Comparison of ENCODE assay signal across 31 cellular contexts in the genomic region with DNA sequence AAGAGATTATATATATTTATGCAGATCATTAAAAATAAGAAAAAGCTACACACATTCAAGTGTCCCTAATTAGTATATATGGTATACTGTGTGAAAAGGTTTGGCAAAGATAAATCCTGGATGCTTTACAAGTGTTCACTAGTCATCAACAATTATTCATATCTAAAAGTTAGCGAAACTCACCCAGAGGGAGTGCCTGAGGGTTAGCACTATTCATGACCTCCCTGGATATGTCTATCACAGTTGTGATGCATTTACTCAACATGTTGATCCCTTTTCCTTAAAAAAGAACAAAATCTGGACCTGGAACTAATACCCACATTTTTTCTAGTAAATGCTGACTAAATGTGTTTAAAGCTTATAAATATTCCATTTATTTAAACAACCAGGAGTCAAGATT.
DNase-seq lines count a peak whose midpoint lies in the region; ATAC-seq and TF ChIP-seq lines count a peak whose summit lies in the region.
"Had no signal": no experiment of that assay in that cellular context is flagged by ENCODE, and none has a peak within 500 bp of the region (broad histone marks: within the 10 kb centered on the region; RNA-seq: fewer than 3 reads in every experiment).

No MANE protein-coding gene starts in this region.

- DNase-seq in NCI-H226 (peak; percentile 60), SK-N-MC (ENCODE audit: low read depth, low spot score) (peak; percentile 6), omental fat pad (ENCODE audit: low spot score) (no peak)
- no peak for DNase-seq in activated CD8-positive, alpha-beta memory T cell treated with anti-CD3 and anti-CD28 coated beads, Interleukin-2, amount 50 U/mL, for 4 hours
- DNase-seq: 8988T; ACHN; AML-193; BE2C; C1 segment of cervical spinal cord; Caco-2; Calu3; CD4-positive, alpha-beta memory T cell; CD4-positive, alpha-beta T cell; CD4-positive, CD25-positive, alpha-beta regulatory T cell; CD8-positive, alpha-beta memory T cell; CD8-positive, alpha-beta T cell; COR-L47; DMS 273 treated with DMSO at 0.1 percent for 48 hours; DMS153; DMS53; DMS79; DMS79 treated with DMSO at 0.1 percent for 48 hours; DND-41; EL had no signal

- no peaks in the 10 kb centered on the region for H3K36me3 ChIP-seq in SK-N-MC (ENCODE audit: insufficient read depth, low read length)
- H3K36me3 ChIP-seq: BE2C; BLaER1; BLaER1 treated with 17β-estradiol and CSF1 and Interleukin-3, amounts not matched to agents 10 nM and 100 nM had no signal

- TF ChIP-seq CTCF in omental fat pad (IDR thresholded peaks at IDR 0.05): no peak

- no peak overlapping the region for H3K4me3 ChIP-seq in SK-N-MC
- H3K4me3 ChIP-seq: A549; BLaER1; BLaER1 treated with 17β-estradiol and CSF1 and Interleukin-3, amounts not matched to agents 10 nM and 100 nM had no signal

- no peak overlapping the region for H3K27ac ChIP-seq in SK-N-MC
- H3K27ac ChIP-seq: 22Rv1; A549; BLaER1; BLaER1 treated with 17β-estradiol and CSF1 and Interleukin-3, amounts not matched to agents 10 nM and 100 nM; C4-2B had no signal

- H3K9ac ChIP-seq in SK-N-MC (ENCODE audit: insufficient read length): no peak overlapping the region
- H3K9ac ChIP-seq: BLaER1; BLaER1 treated with 17β-estradiol and CSF1 and Interleukin-3, amounts not matched to agents 10 nM and 100 nM had no signal

- no peaks in the 10 kb centered on the region for H3K9me3 ChIP-seq in SK-N-MC (ENCODE audit: low read depth, low read length)
- H3K9me3 ChIP-seq: A549; BE2C; BLaER1; BLaER1 treated with 17β-estradiol and CSF1 and Interleukin-3, amounts not matched to agents 10 nM and 100 nM; Caco-2 had no signal

- ATAC-seq in omental fat pad (ENCODE audit: low FRiP score): peak; percentile 84
- no peak for ATAC-seq in HG02938 (IDR thresholded peaks at IDR 0.05; ENCODE audit: unreplicated experiment)
- no peak for ATAC-seq in GM21381 (IDR thresholded peaks at IDR 0.05; ENCODE audit: unreplicated experiment)
- ATAC-seq: A549; CD8-positive, alpha-beta T cell had no signal

Comparison
In these comparisons a context has a peak if more than half of its experiments do, and no peak if none do; other contexts are left out.
1. DNase-seq: peak in NCI-H226 (single experiment) and SK-N-MC (single experiment); none in omental fat pad (single experiment) and activated CD8-positive, alpha-beta memory T cell treated with anti-CD3 and anti-CD28 coated beads, Interleukin-2, amount 50 U/mL, for 4 hours (single experiment).